In the genomic region with DNA sequence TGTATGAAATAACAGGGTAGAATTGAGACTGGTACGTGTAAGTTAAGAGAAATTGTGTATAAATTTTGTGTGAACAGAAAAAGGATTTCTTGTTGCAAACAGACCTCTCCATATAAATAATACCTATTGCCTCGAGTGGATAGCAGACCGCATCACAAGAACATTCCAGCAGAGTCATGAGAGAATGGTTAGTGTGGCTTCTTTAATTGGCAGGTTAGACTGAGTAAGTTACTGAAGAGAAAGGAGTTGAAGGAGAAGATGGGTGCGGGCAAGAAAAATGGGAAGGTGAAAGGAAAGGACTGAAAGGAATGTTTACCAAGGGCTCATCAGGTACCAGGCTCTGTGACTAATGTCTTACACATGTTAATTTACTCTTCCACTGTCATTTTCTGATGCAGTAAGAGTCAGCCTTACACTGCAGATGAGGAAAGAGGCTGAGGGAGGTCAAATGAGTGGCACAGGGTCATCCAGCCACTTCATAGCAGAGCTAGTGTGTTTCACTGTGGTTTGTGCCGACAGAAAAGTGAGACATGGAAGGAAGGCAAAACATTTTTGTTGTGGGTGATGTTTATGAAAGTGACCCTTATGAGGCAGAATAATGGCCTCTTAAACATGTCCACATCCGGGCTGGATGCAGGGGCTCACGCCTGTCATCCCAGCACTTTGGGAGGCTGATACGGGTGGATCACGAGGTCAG, we compare ENCODE assay signal across 9 cellular contexts. TPM values are rescaled to one million over a fixed set of nuclear protein-coding genes. Genes with fewer than 3 reads are reported as not detected.
"Had no signal": no experiment of that assay in that cellular context is flagged by ENCODE, and none has a peak within 500 bp of the region (broad histone marks: within the 10 kb centered on the region; RNA-seq: fewer than 3 reads in every experiment).

No MANE protein-coding gene starts in this region.

RNA-seq across cellular contexts. Expression of gene PSG1, which starts 46.6 kb away (rescaled TPM):
- total RNA-seq: activated CD4-positive, alpha-beta memory T cell treated with anti-CD3 and anti-CD28 coated beads for 36 hours; activated CD4-positive, alpha-beta T cell treated with anti-CD3 and anti-CD28 coated beads for 36 hours; activated CD8-positive, alpha-beta memory T cell treated with anti-CD3 and anti-CD28 coated beads, Interleukin-2, amount 10 ng/mL, durations not matched to agents 7 days and 5 days; activated naive CD4-positive, alpha-beta T cell treated with anti-CD3 and anti-CD28 coated beads for 36 hours; activated T-helper 2 cell treated with anti-CD3 and anti-CD28 coated beads, Interferon-gamma antibody, Interleukin-2, Interleukin-4, amounts not matched to agents 10 μg/mL and 5 μg/mL and 100 μg/mL, durations not matched to agents 14 hours and 24 hours and 36 hours; colonic mucosa; left ventricle myocardium superior; natural killer cell treated with Interleukin-12 subunit alpha and Interleukin-12 subunit beta and Interleukin-15 and Interleukin-18, amount 100 ng/mL, for 72 hours; T-helper 1 cell treated with Interleukin-12 subunit alpha and Interleukin-12 subunit beta and Interleukin-4 antibody, amounts not matched to agents 30 ng/mL and 1 ng/mL, for 36 hours had no signal
